8 cellular contexts compared by ENCODE assay signal in genomic region chr14:100078997-100079561, GRCh38. TPM values are rescaled to one million over a fixed set of nuclear protein-coding genes. Genes with fewer than 3 reads are reported as not detected.
A peak's percentile ranks its signal among the peaks of the same experiment; 100 is the strongest.
DNase-seq lines count a peak whose midpoint lies in the region; ATAC-seq lines count a peak whose summit lies in the region.

No MANE protein-coding gene starts in this region.

- no peaks in the 10 kb centered on the region for H3K9me3 Mint-ChIP-seq in activated T-helper 17 cell treated with anti-CD3 and anti-CD28 coated beads, Interleukin-2, amount 50 U/mL, for 72 hours

- peaks cover 82% of the 10 kb centered on the region for H3K4me1 Mint-ChIP-seq in activated T-helper 17 cell treated with anti-CD3 and anti-CD28 coated beads, Interleukin-2, amount 50 U/mL, for 72 hours

- H3K27ac Mint-ChIP-seq in activated T-helper 17 cell treated with anti-CD3 and anti-CD28 coated beads, Interleukin-2, amount 50 U/mL, for 72 hours = peak overlapping the region; percentile 93

- peak overlapping the region; percentile 93 for H3K4me3 Mint-ChIP-seq in activated T-helper 17 cell treated with anti-CD3 and anti-CD28 coated beads, Interleukin-2, amount 50 U/mL, for 72 hours

- DNase-seq in DMS79 (lab: John Stamatoyannopoulos, UW) (peak; percentile 29), OCI-M1 (lab: John Stamatoyannopoulos, UW) (peak; percentile 21), foreskin melanocyte (peak; percentile 10), DMS153 (lab: John Stamatoyannopoulos, UW) (no peak)
- DNase-seq in stimulated activated CD8-positive, alpha-beta memory T cell treated with anti-CD3 and anti-CD28 coated beads, Interleukin-2, amount 100 ng/mL, for 1 hour (ENCODE audit: low read depth in 2 of 2) = peak; percentile 66 to 67

- ATAC-seq in HG02678 (IDR thresholded peaks at IDR 0.05; ENCODE audit: unreplicated experiment) (peak; percentile 70), GM18867 (IDR thresholded peaks at IDR 0.05; ENCODE audit: unreplicated experiment) (no peak)
- ATAC-seq in activated T-helper 17 cell treated with anti-CD3 and anti-CD28 coated beads, Interleukin-2, amount 50 U/mL, for 72 hours (replicated peaks) = peak; percentile 59

- H3K36me3 Mint-ChIP-seq in activated T-helper 17 cell treated with anti-CD3 and anti-CD28 coated beads, Interleukin-2, amount 50 U/mL, for 72 hours (ENCODE audit: low read depth) = peaks cover 99% of the 10 kb centered on the region

- no peaks in the 10 kb centered on the region for H3K27me3 Mint-ChIP-seq in activated T-helper 17 cell treated with anti-CD3 and anti-CD28 coated beads, Interleukin-2, amount 50 U/mL, for 72 hours

RNA-seq across cellular contexts. Expression of gene EVL, which starts 13.9 kb away (rescaled TPM):
- 100 to 1,000 TPM; 493 to 560 TPM for total RNA-seq in activated T-helper 17 cell treated with anti-CD3 and anti-CD28 coated beads, Interleukin-2, amount 50 U/mL, for 72 hours
